Comparison of ENCODE assay signal across 8 cellular contexts in the genomic region with DNA sequence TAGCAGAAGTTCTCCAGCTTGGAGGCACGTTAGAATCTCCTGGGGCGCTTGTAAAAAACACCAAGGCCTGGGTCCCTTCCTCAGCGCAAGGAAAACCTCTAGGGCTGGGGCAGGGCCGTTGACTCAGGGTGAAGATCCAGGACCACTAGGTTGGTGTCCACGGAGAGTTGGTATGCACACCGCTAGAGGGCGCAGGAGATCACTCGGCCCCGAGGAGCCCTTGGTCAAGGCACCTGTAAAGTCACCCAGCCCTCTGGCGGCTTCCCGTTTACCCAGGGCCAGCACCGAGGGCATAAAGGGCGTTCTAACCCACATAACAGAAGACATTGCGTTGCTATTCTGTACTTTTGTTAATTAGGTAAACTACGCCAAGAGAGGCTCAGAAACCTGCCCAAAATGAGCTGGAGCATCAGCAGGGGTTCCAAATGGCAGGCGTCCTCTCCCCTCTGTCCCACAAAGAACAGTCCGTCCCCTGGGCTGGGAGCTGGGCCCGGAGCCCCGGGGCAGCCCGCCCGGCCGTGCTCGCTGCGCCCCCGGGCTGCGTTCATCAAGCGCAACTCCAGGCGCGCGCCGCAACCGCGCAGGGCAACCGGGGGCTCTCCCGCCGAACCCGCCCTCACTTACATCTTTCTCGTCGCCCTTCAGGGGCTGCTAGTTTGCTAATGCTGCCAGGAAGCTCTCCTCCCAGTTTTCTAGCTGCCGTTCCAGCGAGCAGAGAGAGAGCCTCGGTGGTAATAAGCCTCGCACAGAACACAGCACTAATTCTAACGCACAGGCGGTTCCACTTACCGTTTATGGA.
DNase-seq lines count a peak whose midpoint lies in the region; ATAC-seq and TF ChIP-seq lines count a peak whose summit lies in the region.

No MANE protein-coding gene starts in this region.

- DNase-seq in NCI-H2227 (lab: John Stamatoyannopoulos, UW; ENCODE audit: unreplicated experiment) = peak; percentile 26
- no peak for DNase-seq in NCI-H2227 treated with DMSO at 0.1 percent for 48 hours (lab: John Stamatoyannopoulos, UW)
- peak; percentile 4 for DNase-seq in HFF-Myc (ENCODE audit: extremely low read depth, low read depth)
- DNase-seq in NCI-H226 = peak; percentile 15
- peak; percentile 2 for DNase-seq in activated T-helper 1 cell treated with anti-CD3 and anti-CD28 coated beads, Interleukin-12 subunit alpha, Interleukin-12 subunit beta, Interleukin-2, Interleukin-4 antibody, amounts not matched to agents 30 ng/mL and 10 ng/mL and 1 ng/mL, durations not matched to agents 14 hours and 24 hours and 36 hours (ENCODE audit: low spot score)
- peak; percentile 70 for DNase-seq in iPS DF 6.9 (ENCODE audit: low read depth, low spot score)
- peak; percentile 21 for DNase-seq in stimulated activated CD4-positive, alpha-beta T cell treated with anti-CD3 and anti-CD28 coated beads, Interleukin-4, amount 100 ng/mL, for 1 hour
- no peak for DNase-seq in CD8-positive, alpha-beta T cell

- intact Hi-C loops in activated T-helper 1 cell treated with anti-CD3 and anti-CD28 coated beads, Interleukin-12 subunit alpha, Interleukin-12 subunit beta, Interleukin-2, Interleukin-4 antibody, amounts not matched to agents 30 ng/mL and 10 ng/mL and 1 ng/mL, durations not matched to agents 14 hours and 24 hours and 36 hours (cut with micrococcal nuclease) = loop anchor here (2.0 to 5.0 kb wide), 2 partner anchors 130 to 384 kb away; no protein-coding TSS in a partner anchor
- intact Hi-C loops in CD8-positive, alpha-beta T cell (cut with DNase I, micrococcal nuclease) = no loop called here

- no CpG with 5 or more reads among the region's 46 CpGs for WGBS in iPS DF 6.9 (ENCODE audit: insufficient coverage, insufficient read length)

- ATAC-seq in CD8-positive, alpha-beta T cell = no peak

- no peak overlapping the region for H3K27ac Mint-ChIP-seq in activated T-helper 1 cell treated with anti-CD3 and anti-CD28 coated beads, Interleukin-12 subunit alpha, Interleukin-12 subunit beta, Interleukin-2, Interleukin-4 antibody, amounts not matched to agents 30 ng/mL and 10 ng/mL and 1 ng/mL, durations not matched to agents 14 hours and 24 hours and 36 hours
- no peak overlapping the region for H3K27ac Mint-ChIP-seq in CD8-positive, alpha-beta T cell

- no peaks in the 10 kb centered on the region for H3K9me3 Mint-ChIP-seq in activated T-helper 1 cell treated with anti-CD3 and anti-CD28 coated beads, Interleukin-12 subunit alpha, Interleukin-12 subunit beta, Interleukin-2, Interleukin-4 antibody, amounts not matched to agents 30 ng/mL and 10 ng/mL and 1 ng/mL, durations not matched to agents 14 hours and 24 hours and 36 hours
- no peaks in the 10 kb centered on the region for H3K9me3 Mint-ChIP-seq in CD8-positive, alpha-beta T cell

- no peaks in the 10 kb centered on the region for H3K4me1 Mint-ChIP-seq in activated T-helper 1 cell treated with anti-CD3 and anti-CD28 coated beads, Interleukin-12 subunit alpha, Interleukin-12 subunit beta, Interleukin-2, Interleukin-4 antibody, amounts not matched to agents 30 ng/mL and 10 ng/mL and 1 ng/mL, durations not matched to agents 14 hours and 24 hours and 36 hours (ENCODE audit: low read depth)
- peaks cover 4% of the 10 kb centered on the region for H3K4me1 Mint-ChIP-seq in CD8-positive, alpha-beta T cell (ENCODE audit: low read depth)

- H3K36me3 ChIP-seq in iPS DF 6.9 (ENCODE audit: control insufficient read depth, insufficient read depth, low read length) = no peaks in the 10 kb centered on the region
- no peaks in the 10 kb centered on the region for H3K36me3 ChIP-seq in CD8-positive, alpha-beta T cell (ENCODE audit: insufficient read depth, low read length)

- H3K4me3 Mint-ChIP-seq in activated T-helper 1 cell treated with anti-CD3 and anti-CD28 coated beads, Interleukin-12 subunit alpha, Interleukin-12 subunit beta, Interleukin-2, Interleukin-4 antibody, amounts not matched to agents 30 ng/mL and 10 ng/mL and 1 ng/mL, durations not matched to agents 14 hours and 24 hours and 36 hours = no peak overlapping the region
- no peak overlapping the region for H3K4me3 Mint-ChIP-seq in CD8-positive, alpha-beta T cell

- H3K36me3 Mint-ChIP-seq in activated T-helper 1 cell treated with anti-CD3 and anti-CD28 coated beads, Interleukin-12 subunit alpha, Interleukin-12 subunit beta, Interleukin-2, Interleukin-4 antibody, amounts not matched to agents 30 ng/mL and 10 ng/mL and 1 ng/mL, durations not matched to agents 14 hours and 24 hours and 36 hours (ENCODE audit: low read depth) = no peaks in the 10 kb centered on the region
- no peaks in the 10 kb centered on the region for H3K36me3 Mint-ChIP-seq in CD8-positive, alpha-beta T cell

- no peaks in the 10 kb centered on the region; the same call in 1 of the 2 replicates for H3K9me3 ChIP-seq in iPS DF 6.9 (ENCODE audit: control insufficient read depth, insufficient read depth, low read length)
- H3K9me3 ChIP-seq in CD8-positive, alpha-beta T cell (ENCODE audit: low read length) = no peaks in the 10 kb centered on the region

- H3K4me3 ChIP-seq in HFF-Myc (replicated peaks; ENCODE audit: low read depth, low read length) (no peak overlapping the region), iPS DF 6.9 (ENCODE audit: low read length) (peak overlapping the region; percentile 35; the same call in 1 of the 2 replicates)
- H3K4me3 ChIP-seq in CD8-positive, alpha-beta T cell (ENCODE audit: low read depth, low read length) = no peak overlapping the region

- no peak overlapping the region for H3K27ac ChIP-seq in iPS DF 6.9 (ENCODE audit: low read length)
- H3K27ac ChIP-seq in CD8-positive, alpha-beta T cell (ENCODE audit: low read depth, low read length) = no peak overlapping the region

- peaks cover 20% of the 10 kb centered on the region for H3K27me3 Mint-ChIP-seq in activated T-helper 1 cell treated with anti-CD3 and anti-CD28 coated beads, Interleukin-12 subunit alpha, Interleukin-12 subunit beta, Interleukin-2, Interleukin-4 antibody, amounts not matched to agents 30 ng/mL and 10 ng/mL and 1 ng/mL, durations not matched to agents 14 hours and 24 hours and 36 hours (ENCODE audit: insufficient read depth)
- H3K27me3 Mint-ChIP-seq in CD8-positive, alpha-beta T cell (ENCODE audit: low read depth) = peaks cover 21% of the 10 kb centered on the region

- CTCF ChIA-PET in CD8-positive, alpha-beta T cell (lab: Charles Lee) = interaction anchor here (1.0 kb wide), 1 partner anchor 19 kb away, joined by 4 read pairs; no protein-coding TSS in a partner anchor

- no peaks in the 10 kb centered on the region; the same call in 1 of the 2 replicates for H3K27me3 ChIP-seq in iPS DF 6.9 (ENCODE audit: control insufficient read depth, insufficient read depth, low read length)
- H3K27me3 ChIP-seq in CD8-positive, alpha-beta T cell (ENCODE audit: insufficient read depth, low read length) = no peaks in the 10 kb centered on the region

- TF ChIP-seq CTCF in HFF-Myc (IDR thresholded peaks at IDR 0.05; ENCODE audit: low read depth, low read length, missing control alignments) = peak; percentile 90
- TF ChIP-seq CTCF in CD8-positive, alpha-beta T cell (IDR thresholded peaks at IDR 0.05) = no peak

- POLR2A ChIA-PET in CD8-positive, alpha-beta T cell (lab: Charles Lee) = no interaction called here

- H3K4me1 ChIP-seq in iPS DF 6.9 (ENCODE audit: control insufficient read depth, insufficient read depth, low read length) = no peaks in the 10 kb centered on the region
- H3K4me1 ChIP-seq in CD8-positive, alpha-beta T cell (ENCODE audit: insufficient read depth, low read length) = no peaks in the 10 kb centered on the region

Comparison
In these comparisons a context has a peak if more than half of its experiments do, and no peak if none do; other contexts are left out.
1. DNase-seq: peak in NCI-H2227 (single experiment), HFF-Myc (single experiment), NCI-H226 (single experiment), activated T-helper 1 cell treated with anti-CD3 and anti-CD28 coated beads, Interleukin-12 subunit alpha, Interleukin-12 subunit beta, Interleukin-2, Interleukin-4 antibody, amounts not matched to agents 30 ng/mL and 10 ng/mL and 1 ng/mL, durations not matched to agents 14 hours and 24 hours and 36 hours (single experiment), iPS DF 6.9 (single experiment) and stimulated activated CD4-positive, alpha-beta T cell treated with anti-CD3 and anti-CD28 coated beads, Interleukin-4, amount 100 ng/mL, for 1 hour (single experiment); none in NCI-H2227 treated with DMSO at 0.1 percent for 48 hours (single experiment) and CD8-positive, alpha-beta T cell (0 of 7).